ENCODE assay signal across 8 cellular contexts in the genomic region with DNA sequence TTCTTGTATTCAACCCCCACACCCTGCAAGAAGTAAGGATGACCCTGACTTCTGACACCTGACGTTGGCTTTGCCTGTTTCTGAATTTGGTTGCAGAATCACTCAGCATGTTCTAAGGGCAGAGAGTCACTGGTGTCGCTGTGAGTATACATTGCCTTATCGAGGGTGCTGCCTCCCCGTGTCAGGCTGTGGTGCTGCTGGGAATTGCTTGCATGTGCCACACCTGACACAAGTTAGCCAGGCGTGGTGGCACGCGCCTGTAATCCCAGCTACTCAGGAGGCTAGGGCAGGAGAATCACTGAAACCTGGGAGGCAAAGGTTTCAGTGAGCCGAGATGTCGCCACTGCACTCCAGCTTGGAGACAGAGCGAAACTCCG.
DNase-seq lines count a peak whose midpoint lies in the region; ATAC-seq and TF ChIP-seq lines count a peak whose summit lies in the region.

No MANE protein-coding gene starts in this region.

- DNase-seq in COLO829 (ENCODE audit: low spot score) (peak; percentile 37), RWPE2 (ENCODE audit: low spot score) (peak; percentile 43), memory B cell (ENCODE audit: low spot score in 2 of 2) (no peak), NCI-H187 treated with DMSO at 0.1 percent for 48 hours (lab: John Stamatoyannopoulos, UW) (no peak), glomerular visceral epithelial cell (ENCODE audit: extremely low spot score) (no peak)

- H3K27me3 ChIP-seq in RWPE2 (ENCODE audit: insufficient read depth, poor library complexity, severe bottlenecking): no peaks in the 10 kb centered on the region

- no peak overlapping the region for H3K27ac ChIP-seq in RWPE2 (ENCODE audit: poor library complexity, severe bottlenecking)

- no peaks in the 10 kb centered on the region for H3K36me3 ChIP-seq in RWPE2 (ENCODE audit: low read depth)

- H3K9me3 Mint-ChIP-seq in activated naive CD4-positive, alpha-beta T cell treated with anti-CD3 and anti-CD28 coated beads, Interleukin-2, amount 50 U/mL, for 24 hours: no peaks in the 10 kb centered on the region
- no peaks in the 10 kb centered on the region for H3K9me3 Mint-ChIP-seq in memory B cell

- ATAC-seq in HG03135 (IDR thresholded peaks at IDR 0.05; ENCODE audit: unreplicated experiment): peak; percentile 64
- peak; percentile 19 for ATAC-seq in RWPE2 (ENCODE audit: low read depth)
- ATAC-seq in memory B cell (ENCODE audit: low read depth): peak; percentile 82
- ATAC-seq in HG02588 (IDR thresholded peaks at IDR 0.05; ENCODE audit: unreplicated experiment): no peak

- peak overlapping the region; percentile 82 for H3K27ac Mint-ChIP-seq in activated naive CD4-positive, alpha-beta T cell treated with anti-CD3 and anti-CD28 coated beads, Interleukin-2, amount 50 U/mL, for 24 hours
- no peak overlapping the region for H3K27ac Mint-ChIP-seq in memory B cell

- H3K4me1 ChIP-seq in RWPE2 (ENCODE audit: insufficient read depth, poor library complexity, severe bottlenecking): no peaks in the 10 kb centered on the region

- no peaks in the 10 kb centered on the region for H3K27me3 Mint-ChIP-seq in activated naive CD4-positive, alpha-beta T cell treated with anti-CD3 and anti-CD28 coated beads, Interleukin-2, amount 50 U/mL, for 24 hours
- H3K27me3 Mint-ChIP-seq in memory B cell: peaks cover 5% of the 10 kb centered on the region

- H3K9me3 ChIP-seq in RWPE2 (ENCODE audit: severe bottlenecking): no peaks in the 10 kb centered on the region

- peaks cover 2% of the 10 kb centered on the region for H3K36me3 Mint-ChIP-seq in activated naive CD4-positive, alpha-beta T cell treated with anti-CD3 and anti-CD28 coated beads, Interleukin-2, amount 50 U/mL, for 24 hours
- no peaks in the 10 kb centered on the region for H3K36me3 Mint-ChIP-seq in memory B cell

- peaks cover 35% of the 10 kb centered on the region for H3K4me1 Mint-ChIP-seq in activated naive CD4-positive, alpha-beta T cell treated with anti-CD3 and anti-CD28 coated beads, Interleukin-2, amount 50 U/mL, for 24 hours
- H3K4me1 Mint-ChIP-seq in memory B cell: peaks cover 13% of the 10 kb centered on the region

- peak overlapping the region; percentile 79 for H3K4me3 Mint-ChIP-seq in activated naive CD4-positive, alpha-beta T cell treated with anti-CD3 and anti-CD28 coated beads, Interleukin-2, amount 50 U/mL, for 24 hours
- no peak overlapping the region for H3K4me3 Mint-ChIP-seq in memory B cell

- no peak for TF ChIP-seq CTCF in RWPE2 (IDR thresholded peaks at IDR 0.05; ENCODE audit: poor library complexity, severe bottlenecking)

- H3K4me3 ChIP-seq in RWPE2 (ENCODE audit: severe bottlenecking): no peak overlapping the region

Comparison
In these comparisons a context has a peak if more than half of its experiments do, and no peak if none do; other contexts are left out.
1. DNase-seq: peak in COLO829 (single experiment) and RWPE2 (single experiment); none in memory B cell (0 of 2), NCI-H187 treated with DMSO at 0.1 percent for 48 hours (single experiment) and glomerular visceral epithelial cell (single experiment).